ENCODE assay signal across 8 cellular contexts in the genomic region with DNA sequence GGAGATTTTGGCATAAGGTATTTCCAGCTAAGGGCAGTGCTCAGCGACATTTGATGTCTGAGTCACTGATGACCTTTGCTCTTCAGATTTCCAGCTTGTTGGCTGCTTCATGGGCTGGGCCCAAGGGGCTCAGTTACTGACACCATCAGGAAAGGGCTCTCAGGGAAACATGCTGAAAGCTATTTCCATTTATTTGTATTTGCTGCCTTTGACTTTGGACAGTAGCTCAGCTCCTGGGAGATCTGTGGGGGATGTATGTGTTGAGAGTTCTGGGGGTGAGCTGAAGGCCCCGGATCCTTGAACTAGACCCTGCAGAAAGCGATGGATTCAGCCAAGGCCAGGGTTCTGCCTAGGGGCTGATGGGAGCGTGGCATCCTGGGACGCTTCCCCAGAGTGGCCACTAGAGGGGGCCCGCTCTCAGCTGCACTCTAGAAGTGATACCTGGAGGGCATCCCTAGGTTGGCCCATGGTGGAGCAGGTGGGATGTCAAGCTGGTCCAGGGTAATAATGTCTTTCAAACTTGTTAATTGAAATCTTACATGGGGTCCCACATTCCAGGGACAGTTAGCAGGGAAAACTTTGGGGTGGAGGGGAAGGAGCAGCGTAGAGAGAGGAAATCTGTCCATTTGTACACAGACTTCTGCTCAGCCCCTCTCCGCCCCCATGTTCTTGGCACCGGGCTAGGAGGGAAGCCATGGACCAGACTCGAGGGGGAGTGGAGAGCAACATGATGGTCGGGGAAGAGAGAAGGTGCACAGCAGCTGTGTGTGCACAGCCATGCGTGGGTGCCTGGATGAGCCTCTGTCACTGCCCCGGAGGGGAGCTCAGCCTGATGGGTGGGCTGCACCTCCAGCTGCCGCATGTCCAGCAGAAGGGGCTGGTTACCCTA. TPM values are rescaled to one million over a fixed set of nuclear protein-coding genes. Genes with fewer than 3 reads are reported as not detected.
DNase-seq lines count a peak whose midpoint lies in the region; ATAC-seq, FAIRE-seq and TF ChIP-seq lines count a peak whose summit lies in the region.

No MANE protein-coding gene starts in this region.

- H3K27me3 ChIP-seq in A673 (replicated peaks; ENCODE audit: insufficient read depth, low read depth, low read length, poor library complexity) (peaks cover 4% of the 10 kb centered on the region), heart left ventricle (no peaks in the 10 kb centered on the region), sigmoid colon (no peaks in the 10 kb centered on the region)

- POLR2A ChIA-PET in A673 (lab: Charles Lee; ENCODE audit: low non-redundant PET), result no interaction called here

- no peak for TF ChIP-seq EP300 in sigmoid colon (IDR thresholded peaks at IDR 0.05)

- ATAC-seq in HG03045 (IDR thresholded peaks at IDR 0.05; ENCODE audit: unreplicated experiment) (peak; percentile 70), heart left ventricle (peak; percentile 41 to 72 (median 68))

- 52 to 60% (median 57%) methylated on average over 12 to 14 of the region's 14 CpGs for WGBS in heart left ventricle, 4 donors
- WGBS in sigmoid colon, 2 donors, result 47 to 57% methylated on average over 14 of the region's 14 CpGs

- FAIRE-seq in GM12892 (lab: Jason Lieb, UNC), result peak; percentile 46

- TF ChIP-seq CTCF in A673 (conservative IDR thresholded peaks at IDR 0.05; ENCODE audit: low read depth, low read length) (peak; percentile 96), heart left ventricle (IDR thresholded peaks at IDR 0.05) (peak; percentile 73 to 97 (median 91)), sigmoid colon (IDR thresholded peaks at IDR 0.05) (peak; percentile 61 to 96 (median 78))

- no TSS peak for BruUV-seq in A673 (replicated peaks; lab: Mats Ljungman, UMichigan)

- no peak overlapping the region for H3K4me3 ChIP-seq in A673 (ENCODE audit: low read depth, low read length, poor library complexity, severe bottlenecking)
- H3K4me3 ChIP-seq in heart left ventricle, result no peak overlapping the region
- no peak overlapping the region for H3K4me3 ChIP-seq in sigmoid colon

- TF ChIP-seq POLR2A in GM12892 (IDR thresholded peaks at IDR 0.05; ENCODE audit: low read depth, low read length), result no peak
- no peak for TF ChIP-seq POLR2A in heart left ventricle (IDR thresholded peaks at IDR 0.05)
- TF ChIP-seq POLR2A in sigmoid colon (IDR thresholded peaks at IDR 0.05), result no peak

- H3K36me3 ChIP-seq in A673 (ENCODE audit: insufficient read depth, low read length, poor library complexity, severe bottlenecking), result no peaks in the 10 kb centered on the region
- peaks cover 0 to 50% (median 7%) of the 10 kb centered on the region in 9 donors for H3K36me3 ChIP-seq in heart left ventricle
- peaks cover 0 to 44% (median 6%) of the 10 kb centered on the region in 4 donors for H3K36me3 ChIP-seq in sigmoid colon

- CTCF ChIA-PET in A673 (lab: Charles Lee), result interaction anchor here (0.9 to 1.7 kb wide), 3 partner anchors 9 to 297 kb away, joined by 4 to 10 read pairs (median 4); no protein-coding TSS in a partner anchor

- peaks cover 2% of the 10 kb centered on the region for H3K9me3 ChIP-seq in A673 (ENCODE audit: low read depth, low read length, poor library complexity, severe bottlenecking)
- H3K9me3 ChIP-seq in heart left ventricle, result peaks cover 0 to 8% (median under 1%) of the 10 kb centered on the region in 12 donors
- H3K9me3 ChIP-seq in sigmoid colon, result no peaks in the 10 kb centered on the region

- H3K27ac ChIP-seq in A673 (ENCODE audit: low read depth, low read length, poor library complexity, severe bottlenecking), result no peak overlapping the region
- no peak overlapping the region for H3K27ac ChIP-seq in heart left ventricle
- H3K27ac ChIP-seq in sigmoid colon, result no peak overlapping the region

- H3K4me1 ChIP-seq in A673 (ENCODE audit: insufficient read depth, low read length, poor library complexity, severe bottlenecking) (no peaks in the 10 kb centered on the region), heart left ventricle (peaks cover 0 to 35% (median 9%) of the 10 kb centered on the region in 12 donors), sigmoid colon (peaks cover 0 to 13% (median 8%) of the 10 kb centered on the region in 4 donors)

- DNase-seq in A673 (ENCODE audit: low spot score), result peak; percentile 41
- peak; percentile 66 for DNase-seq in GM12892 (ENCODE audit: insufficient read length)
- DNase-seq in OCI-M2 (lab: John Stamatoyannopoulos, UW; ENCODE audit: unreplicated experiment), result peak; percentile 1
- DNase-seq in activated naive CD4-positive, alpha-beta T cell (lab: John Stamatoyannopoulos, UW), result peak in 3 of 4 experiments; percentile 23 to 26 (median 23)
- DNase-seq in heart left ventricle, result peak in 4 of 5 donors; percentile 38 to 74 (median 53)
- DNase-seq in sigmoid colon, result peak; percentile 71
- no peak for DNase-seq in DMS79 (lab: John Stamatoyannopoulos, UW)

- intact Hi-C loops in A673 (cut with micrococcal nuclease; ENCODE audit: unreplicated experiment), result no loop called here
- intact Hi-C loops in heart left ventricle (cut with DNase I), result loop anchor here in 6 of 10 donors (5.0 to 10.0 kb wide), 2 partner anchors 123 to 126 kb away; no protein-coding TSS in a partner anchor
- intact Hi-C loops in sigmoid colon (cut with DNase I), result loop anchor here (5.0 kb wide), 1 partner anchor 126 kb away; no protein-coding TSS in a partner anchor

RNA-seq across cellular contexts. Expression of a gene that starts 3.0 kb away (rescaled TPM):
- not detected in 2 replicates for total RNA-seq in A673 (2021)
- polyA plus RNA-seq in GM12892 (2012; ENCODE audit: missing spikeins), result 0.23 TPM
- under 1 TPM in 2 of 9 donors, not detected in 7; 0.23 to 0.25 TPM for total RNA-seq in heart left ventricle
- polyA plus RNA-seq in heart left ventricle, result not detected
- total RNA-seq in sigmoid colon, result under 1 TPM in 2 of 4 donors, not detected in 2; 0.54 to 0.55 TPM
- polyA plus RNA-seq in sigmoid colon, result under 1 TPM in 1 of 3 donors, not detected in 2; 0.12 TPM
